ENCODE assay signal across 1 cellular context in genomic region chr6:117477988-117478852, GRCh38.
TF ChIP-seq lines count a peak whose summit lies in the region.

No MANE protein-coding gene starts in this region.

TF ChIP-seq in SK-N-SH treated with all-trans-retinoic acid at 6 μM for 48 hours, 23 proteins besides CTCF, POLR2A, EP300 and RAD21 (continued from another document):
- TF ChIP-seq TSHZ2 (CRISPR knock-in tag; IDR thresholded peaks at IDR 0.05): no peak
- no peak for TF ChIP-seq GLIS3 (CRISPR knock-in tag; IDR thresholded peaks at IDR 0.05)
- TF ChIP-seq PATZ1 (CRISPR knock-in tag; IDR thresholded peaks at IDR 0.05; ENCODE audit: borderline replicate concordance): no peak
